23 cellular contexts compared by ENCODE assay signal in the genomic region with DNA sequence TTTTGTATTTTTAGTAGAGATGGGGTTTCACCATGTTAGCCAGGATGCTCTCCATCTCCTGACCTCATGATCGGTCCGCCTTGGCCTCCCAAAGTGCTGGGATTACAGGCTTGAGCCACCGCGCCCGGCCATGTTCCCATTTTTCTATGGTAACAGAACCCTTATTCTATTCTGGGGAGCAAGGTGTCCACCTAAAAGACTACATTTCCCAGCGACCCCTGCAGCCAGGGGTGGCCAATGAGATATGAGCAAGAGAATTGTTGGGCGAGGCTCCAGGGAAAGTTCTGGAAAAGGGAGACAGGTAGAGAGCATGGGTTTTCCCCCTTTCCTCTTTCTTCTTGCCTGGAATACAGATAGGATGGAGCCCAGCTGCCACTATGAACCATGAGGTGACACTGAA.
DNase-seq lines count a peak whose midpoint lies in the region; ATAC-seq, FAIRE-seq and TF ChIP-seq lines count a peak whose summit lies in the region.
"Had no signal": no experiment of that assay in that cellular context is flagged by ENCODE, and none has a peak within 500 bp of the region (broad histone marks: within the 10 kb centered on the region; RNA-seq: fewer than 3 reads in every experiment).

No MANE protein-coding gene starts in this region.

- H3K36me3 Mint-ChIP-seq in WTC11 (no peaks in the 10 kb centered on the region), memory B cell (no peaks in the 10 kb centered on the region)
- H3K36me3 Mint-ChIP-seq: activated naive CD4-positive, alpha-beta T cell treated with anti-CD3 and anti-CD28 coated beads, Interleukin-2, amount 50 U/mL, for 72 hours; CD14-positive monocyte had no signal

- CTCF ChIA-PET in WTC11 (lab: Charles Lee) = interaction anchor here (0.6 kb wide), 1 partner anchor 97 kb away, joined by 4 read pairs; no protein-coding TSS in a partner anchor

- ATAC-seq in WTC11 (peak; percentile 10; the same call in 1 of the 2 replicates), memory B cell (ENCODE audit: low read depth) (no peak), HG02571 (IDR thresholded peaks at IDR 0.05; ENCODE audit: unreplicated experiment) (no peak)
- ATAC-seq: activated naive CD4-positive, alpha-beta T cell treated with anti-CD3 and anti-CD28 coated beads, Interleukin-2, amount 50 U/mL, for 72 hours had no signal

- POLR2A ChIA-PET in WTC11 (lab: Charles Lee) = no interaction called here

- peak overlapping the region; percentile 20 for H3K27ac ChIP-seq in substantia nigra (ENCODE audit: low read depth, low read length, poor library complexity, severe bottlenecking)
- H3K27ac ChIP-seq: ascending aorta, WERI-Rb-1 had no signal

- no peak for TF ChIP-seq CTCF in WTC11 (IDR thresholded peaks at IDR 0.05)

- H3K9me3 Mint-ChIP-seq in WTC11 = no peaks in the 10 kb centered on the region; the same call in 1 of the 2 replicates
- H3K9me3 Mint-ChIP-seq in memory B cell = no peaks in the 10 kb centered on the region
- H3K9me3 Mint-ChIP-seq: activated naive CD4-positive, alpha-beta T cell treated with anti-CD3 and anti-CD28 coated beads, Interleukin-2, amount 50 U/mL, for 72 hours; activated T-helper 1 cell treated with anti-CD3 and anti-CD28 coated beads, Interleukin-12 subunit alpha, Interleukin-12 subunit beta, Interleukin-2, Interleukin-4 antibody, amounts not matched to agents 30 ng/mL and 10 ng/mL and 1 ng/mL, durations not matched to agents 14 hours and 24 hours and 36 hours; CD14-positive monocyte had no signal

- in situ Hi-C loops in KBM-7 (cut with MboI; ENCODE audit: low pct_unique_long_range_greater_than_20kb, low sequenced_read_pairs) = no loop called here

- H3K4me3 Mint-ChIP-seq in WTC11 (no peak overlapping the region), memory B cell (no peak overlapping the region)
- H3K4me3 Mint-ChIP-seq: activated T-helper 1 cell treated with anti-CD3 and anti-CD28 coated beads, Interleukin-12 subunit alpha, Interleukin-12 subunit beta, Interleukin-2, Interleukin-4 antibody, amounts not matched to agents 30 ng/mL and 10 ng/mL and 1 ng/mL, durations not matched to agents 14 hours and 24 hours and 36 hours; CD14-positive monocyte had no signal

- H3K27ac Mint-ChIP-seq in WTC11 = no peak overlapping the region
- peak overlapping the region; percentile 93 for H3K27ac Mint-ChIP-seq in memory B cell
- H3K27ac Mint-ChIP-seq: activated T-helper 1 cell treated with anti-CD3 and anti-CD28 coated beads, Interleukin-12 subunit alpha, Interleukin-12 subunit beta, Interleukin-2, Interleukin-4 antibody, amounts not matched to agents 30 ng/mL and 10 ng/mL and 1 ng/mL, durations not matched to agents 14 hours and 24 hours and 36 hours; CD14-positive monocyte had no signal

- peaks cover 10% of the 10 kb centered on the region for H3K27me3 Mint-ChIP-seq in WTC11 (ENCODE audit: low read depth)
- no peaks in the 10 kb centered on the region for H3K27me3 Mint-ChIP-seq in memory B cell

- FAIRE-seq in GM19239 (lab: Jason Lieb, UNC) = no peak
- FAIRE-seq: endothelial cell of umbilical vein, GM12892, HTR-8/SVneo, kidney had no signal

- H3K4me1 Mint-ChIP-seq in WTC11 (peaks cover 83% of the 10 kb centered on the region), memory B cell (peaks cover 43% of the 10 kb centered on the region)

- DNase-seq in HT-29 (ENCODE audit: low spot score) (peak; percentile 39), WTC11 (ENCODE audit: low spot score) (peak; percentile 54), memory B cell (ENCODE audit: low spot score in 2 of 2) (no peak), substantia nigra (lab: John Stamatoyannopoulos, UW) (peak in 1 of 49 donors; percentile 20), KBM-7 (no peak), GM19239 (ENCODE audit: insufficient read length, low spot score) (no peak)
- DNase-seq: activated CD4-positive, alpha-beta T cell treated with anti-CD3 and anti-CD28 coated beads, Interleukin-2, amount 50 U/mL, for 1 hour; central memory CD4-positive, alpha-beta T cell; kidney; NCI-H1092; NCI-H187; NCI-H2227 treated with DMSO at 0.1 percent for 48 hours; stimulated activated naive CD4-positive, alpha-beta T cell treated with Interleukin-2 at 50 U/mL for 16 hours; T-helper 9 cell; WERI-Rb-1 had no signal

TF ChIP-seq in WTC11, 78 proteins besides CTCF, POLR2A, EP300 and RAD21:
- TF ChIP-seq SMAD3 (CRISPR knock-in tag; IDR thresholded peaks at IDR 0.05; ENCODE audit: borderline replicate concordance) (no peak), KAT7 (CRISPR knock-in tag; IDR thresholded peaks at IDR 0.05; ENCODE audit: borderline replicate concordance) (no peak), FOXJ3 (CRISPR knock-in tag; IDR thresholded peaks at IDR 0.05; ENCODE audit: borderline replicate concordance) (no peak), GRHL2 (CRISPR knock-in tag; IDR thresholded peaks at IDR 0.05; ENCODE audit: insufficient replicate concordance, severe bottlenecking) (no peak), ZNF317 (CRISPR knock-in tag; IDR thresholded peaks at IDR 0.05; ENCODE audit: borderline replicate concordance, low read depth) (no peak), JUN (CRISPR knock-in tag; IDR thresholded peaks at IDR 0.05) (no peak), GABPB1 (CRISPR knock-in tag; IDR thresholded peaks at IDR 0.05) (no peak), GTF2I (CRISPR knock-in tag; conservative IDR thresholded peaks at IDR 0.05) (no peak)
- TF ChIP-seq, protein P1, sequence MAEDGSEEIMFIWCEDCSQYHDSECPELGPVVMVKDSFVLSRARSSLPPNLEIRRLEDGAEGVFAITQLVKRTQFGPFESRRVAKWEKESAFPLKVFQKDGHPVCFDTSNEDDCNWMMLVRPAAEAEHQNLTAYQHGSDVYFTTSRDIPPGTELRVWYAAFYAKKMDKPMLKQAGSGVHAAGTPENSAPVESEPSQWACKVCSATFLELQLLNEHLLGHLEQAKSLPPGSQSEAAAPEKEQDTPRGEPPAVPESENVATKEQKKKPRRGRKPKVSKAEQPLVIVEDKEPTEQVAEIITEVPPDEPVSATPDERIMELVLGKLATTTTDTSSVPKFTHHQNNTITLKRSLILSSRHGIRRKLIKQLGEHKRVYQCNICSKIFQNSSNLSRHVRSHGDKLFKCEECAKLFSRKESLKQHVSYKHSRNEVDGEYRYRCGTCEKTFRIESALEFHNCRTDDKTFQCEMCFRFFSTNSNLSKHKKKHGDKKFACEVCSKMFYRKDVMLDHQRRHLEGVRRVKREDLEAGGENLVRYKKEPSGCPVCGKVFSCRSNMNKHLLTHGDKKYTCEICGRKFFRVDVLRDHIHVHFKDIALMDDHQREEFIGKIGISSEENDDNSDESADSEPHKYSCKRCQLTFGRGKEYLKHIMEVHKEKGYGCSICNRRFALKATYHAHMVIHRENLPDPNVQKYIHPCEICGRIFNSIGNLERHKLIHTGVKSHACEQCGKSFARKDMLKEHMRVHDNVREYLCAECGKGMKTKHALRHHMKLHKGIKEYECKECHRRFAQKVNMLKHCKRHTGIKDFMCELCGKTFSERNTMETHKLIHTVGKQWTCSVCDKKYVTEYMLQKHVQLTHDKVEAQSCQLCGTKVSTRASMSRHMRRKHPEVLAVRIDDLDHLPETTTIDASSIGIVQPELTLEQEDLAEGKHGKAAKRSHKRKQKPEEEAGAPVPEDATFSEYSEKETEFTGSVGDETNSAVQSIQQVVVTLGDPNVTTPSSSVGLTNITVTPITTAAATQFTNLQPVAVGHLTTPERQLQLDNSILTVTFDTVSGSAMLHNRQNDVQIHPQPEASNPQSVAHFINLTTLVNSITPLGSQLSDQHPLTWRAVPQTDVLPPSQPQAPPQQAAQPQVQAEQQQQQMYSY (CRISPR knock-in tag; IDR thresholded peaks at IDR 0.05) = no peak

Comparison
In these comparisons a context has a peak if more than half of its experiments do, and no peak if none do; other contexts are left out.
1. DNase-seq: peak in HT-29 (single experiment) and WTC11 (single experiment); none in memory B cell (0 of 2), KBM-7 (single experiment) and GM19239 (single experiment).